Comparison of ENCODE assay signal across 8 cellular contexts in genomic region chr3:129626744-129627349, GRCh38. TPM values are rescaled to one million over a fixed set of nuclear protein-coding genes. Genes with fewer than 3 reads are reported as not detected.
DNase-seq lines count a peak whose midpoint lies in the region; TF ChIP-seq lines count a peak whose summit lies in the region.

No MANE protein-coding gene starts in this region.

- no peaks in the 10 kb centered on the region for H3K27me3 ChIP-seq in GM23248 (replicated peaks; ENCODE audit: insufficient read depth)
- no peaks in the 10 kb centered on the region for H3K27me3 ChIP-seq in Karpas-422 (ENCODE audit: low read length)
- H3K27me3 ChIP-seq in breast epithelium = no peaks in the 10 kb centered on the region
- H3K27me3 ChIP-seq in spleen (replicated peaks in 1 of 7) = no peaks in the 10 kb centered on the region

- H3K9me3 ChIP-seq in GM23248 (ENCODE audit: low read depth) (no peaks in the 10 kb centered on the region), Karpas-422 (ENCODE audit: low read length) (no peaks in the 10 kb centered on the region), breast epithelium (no peaks in the 10 kb centered on the region), spleen (no peaks in the 10 kb centered on the region)

- peak overlapping the region; percentile 70 to 91 (median 84) for H3K27ac Mint-ChIP-seq in immature natural killer cell

- H3K79me2 ChIP-seq in GM23248 (ENCODE audit: insufficient read depth) (no peaks in the 10 kb centered on the region), Karpas-422 (ENCODE audit: low read length) (no peaks in the 10 kb centered on the region)

- no peaks in the 10 kb centered on the region for H3K36me3 Mint-ChIP-seq in immature natural killer cell

- H3K27me3 Mint-ChIP-seq in immature natural killer cell (ENCODE audit: low read depth in 3 of 3) = peaks cover 0 to 5% (median 4%) of the 10 kb centered on the region in 3 donors

- peak overlapping the region; percentile 84 for H3K9ac ChIP-seq in GM23248
- peak overlapping the region; percentile 82 for H3K9ac ChIP-seq in Karpas-422 (ENCODE audit: low read length)

- WGBS in GM23248 (ENCODE audit: low coverage in 1 of 2, low lambda C conversion rate in 2 of 2, missing lambda C conversion rate in 2 of 2), 2 experiments = 1 to 3% methylated on average over 11 to 26 of the region's 49 CpGs
- WGBS in spleen, 5 donors = 1 to 3% (median 2%) methylated on average over 33 to 49 of the region's 49 CpGs

- H3K4me3 Mint-ChIP-seq in immature natural killer cell = peak overlapping the region; percentile 86 to 93 (median 88)

- peak; percentile 13 for TF ChIP-seq POLR2A in breast epithelium (IDR thresholded peaks at IDR 0.05)
- TF ChIP-seq POLR2A in spleen (IDR thresholded peaks at IDR 0.05) = peak in 1 of 3 donors; percentile 53

- peak; percentile 56 to 94 (median 93) for DNase-seq in NCI-H1417 (lab: John Stamatoyannopoulos, UW)
- no peak for DNase-seq in NCI-H1417 treated with DMSO at 0.1 percent for 48 hours (lab: John Stamatoyannopoulos, UW)
- peak; percentile 94 for DNase-seq in GM23248
- peak; percentile 94 for DNase-seq in Karpas-422
- DNase-seq in T1000 (lab: John Stamatoyannopoulos, UW) = peak; percentile 64
- peak; percentile 64 to 80 for DNase-seq in breast epithelium (ENCODE audit: low spot score in 2 of 2)
- DNase-seq in immature natural killer cell = peak; percentile 61 to 65 (median 64)
- peak; percentile 97 for DNase-seq in spleen

- intact Hi-C loops in breast epithelium (cut with DNase I; ENCODE audit: low total_unique reads) (no loop called here), spleen (cut with DNase I; ENCODE audit: low total_unique reads) (loop anchor here (5.0 kb wide), 1 partner anchor 200 kb away; no protein-coding TSS in a partner anchor)

- H3K36me3 ChIP-seq in GM23248 (ENCODE audit: low read depth) = no peaks in the 10 kb centered on the region
- H3K36me3 ChIP-seq in Karpas-422 (ENCODE audit: insufficient read depth, low read length) = no peaks in the 10 kb centered on the region
- no peaks in the 10 kb centered on the region for H3K36me3 ChIP-seq in breast epithelium
- no peaks in the 10 kb centered on the region for H3K36me3 ChIP-seq in spleen

- H4K20me1 ChIP-seq in GM23248 (ENCODE audit: insufficient read depth) = no peaks in the 10 kb centered on the region
- H4K20me1 ChIP-seq in Karpas-422 (ENCODE audit: insufficient read depth, low read depth, low read length) = no peaks in the 10 kb centered on the region

- peak in 1 of 3 donors; percentile 10 for TF ChIP-seq CTCF in breast epithelium (IDR thresholded peaks at IDR 0.05)
- peak in 7 of 11 experiments; percentile 3 to 52 (median 30) for TF ChIP-seq CTCF in spleen (IDR thresholded peaks at IDR 0.05 in 8 of 11, conservative IDR thresholded peaks at IDR 0.05 in 3 of 11)

- H3K9me2 ChIP-seq in GM23248 (ENCODE audit: insufficient read depth) = no peaks in the 10 kb centered on the region
- H3K9me2 ChIP-seq in Karpas-422 (replicated peaks; ENCODE audit: insufficient read depth, low read length) = no peaks in the 10 kb centered on the region

- no peaks in the 10 kb centered on the region for H3K9me3 Mint-ChIP-seq in immature natural killer cell

- H3K4me2 ChIP-seq in GM23248 (ENCODE audit: unreplicated experiment) (peak overlapping the region; percentile 77), Karpas-422 (ENCODE audit: low read depth, low read length, poor library complexity, severe bottlenecking) (peak overlapping the region; percentile 89)

- peak overlapping the region; percentile 97 for H3K27ac ChIP-seq in GM23248
- peak overlapping the region; percentile 54 for H3K27ac ChIP-seq in Karpas-422 (ENCODE audit: low read length)
- peak overlapping the region; percentile 92 to 99 for H3K27ac ChIP-seq in breast epithelium
- H3K27ac ChIP-seq in spleen = peak overlapping the region; percentile 89 to 96 (median 94)

- H2AFZ ChIP-seq in GM23248 (peak overlapping the region; percentile 79), Karpas-422 (ENCODE audit: low read length) (peak overlapping the region; percentile 65; the same call in 1 of the 2 replicates)

- in situ Hi-C loops in GM23248 (cut with MboI) = loop anchor here (25.0 kb wide), 1 partner anchor 460 kb away; the partner anchor contains the start of gene ALG1L2

- peak overlapping the region; percentile 62 for H3K4me3 ChIP-seq in GM23248
- peak overlapping the region; percentile 85 for H3K4me3 ChIP-seq in Karpas-422 (ENCODE audit: low read length)
- H3K4me3 ChIP-seq in breast epithelium = peak overlapping the region; percentile 44 to 76 (median 66)
- peak overlapping the region; percentile 38 to 82 (median 56) for H3K4me3 ChIP-seq in spleen

- H3K4me1 ChIP-seq in GM23248 (ENCODE audit: insufficient read depth) (peaks cover 27% of the 10 kb centered on the region), Karpas-422 (ENCODE audit: low read length) (peaks cover 11% of the 10 kb centered on the region), breast epithelium (peaks cover 0 to 14% of the 10 kb centered on the region in 2 donors), spleen (peaks cover 45 to 72% (median 64%) of the 10 kb centered on the region in 6 donors)

- H3K4me1 Mint-ChIP-seq in immature natural killer cell = peaks cover 30 to 36% of the 10 kb centered on the region in 2 donors

- H3F3A ChIP-seq in GM23248 (ENCODE audit: insufficient read depth) = peaks cover 23% of the 10 kb centered on the region

RNA-seq across cellular contexts. Expression of gene PLXND1, which starts 20.4 kb away (rescaled TPM):
- 67.2 and 83.0 TPM in 2 replicates for total RNA-seq in GM23248 (2014; rRNA removed; shearing (Covaris generic))
- polyA plus RNA-seq in GM23248 (2016; fragmentation: Nextera tagmentation; extraction: Ambion mirVana) = 35.7 and 37.4 TPM in 2 replicates
- 0.52 TPM in 1 of 2 replicates, not detected in the other for total RNA-seq in Karpas-422 (2014; rRNA removed; shearing (Covaris generic); ENCODE audit: low replicate concordance)
- total RNA-seq in breast epithelium = 100 to 1,000 TPM in 2 of 3 donors, 10 to 100 TPM in 1; 53.6 to 187 (median 118) TPM
- polyA plus RNA-seq in immature natural killer cell = 10 to 100 TPM in 1 of 3 donors, 1 to 10 TPM in 2; 3.1 to 30.2 (median 6.1) TPM
- total RNA-seq in spleen = 100 to 1,000 TPM; 121 to 238 (median 170) TPM
- 10 to 100 TPM; 44.4 to 97.9 (median 79.2) TPM for polyA plus RNA-seq in spleen

Comparison
In these comparisons a context has a peak if more than half of its experiments do, and no peak if none do; other contexts are left out.
1. RNA of gene PLXND1, which starts 20.4 kb away (total RNA-seq): 121 to 238 TPM in spleen, 53.6 to 187 TPM in breast epithelium and 67.2 to 83.0 TPM in GM23248; 0.52 TPM in Karpas-422; every median in the first group is over 10 times any median in the second.
2. Peak in every context shown above with its lines, with median percentiles within 50 percentile points of each other: H3K27ac ChIP-seq and H3K4me3 ChIP-seq.